In genomic region chr7:155762639-155763038, GRCh38 we compare ENCODE assay signal across 15 cellular contexts. TPM values are rescaled to one million over a fixed set of nuclear protein-coding genes. Genes with fewer than 3 reads are reported as not detected.
DNase-seq lines count a peak whose midpoint lies in the region; ATAC-seq and TF ChIP-seq lines count a peak whose summit lies in the region.
"Had no signal": no experiment of that assay in that cellular context is flagged by ENCODE, and none has a peak within 500 bp of the region (broad histone marks: within the 10 kb centered on the region; RNA-seq: fewer than 3 reads in every experiment).

No MANE protein-coding gene starts in this region.

- no peak overlapping the region for H3K27ac ChIP-seq in right atrium auricular region
- H3K27ac ChIP-seq in lower lobe of right lung, result peak overlapping the region; percentile 74
- H3K27ac ChIP-seq in left lung, result no peak overlapping the region
- no peak overlapping the region for H3K27ac ChIP-seq in testis
- H3K27ac ChIP-seq: colonic mucosa, prostate gland had no signal

- peaks cover 2% of the 10 kb centered on the region for H3K9me3 Mint-ChIP-seq in activated naive CD8-positive, alpha-beta T cell treated with anti-CD3 and anti-CD28 coated beads, Interleukin-2, amount 10 ng/mL, durations not matched to agents 7 days and 5 days

- no peak overlapping the region for H3K4me3 ChIP-seq in right atrium auricular region
- H3K4me3 ChIP-seq in lower lobe of right lung, result no peak overlapping the region
- H3K4me3 ChIP-seq in left lung, result no peak overlapping the region
- H3K4me3 ChIP-seq in testis, result no peak overlapping the region
- H3K4me3 ChIP-seq: colonic mucosa, prostate gland had no signal

- H3K4me3 Mint-ChIP-seq in activated naive CD8-positive, alpha-beta T cell treated with anti-CD3 and anti-CD28 coated beads, Interleukin-2, amount 10 ng/mL, durations not matched to agents 7 days and 5 days, result peak overlapping the region; percentile 79

- ATAC-seq in Right ventricle myocardium superior (ENCODE audit: poor library complexity) (peak; percentile 66), lower lobe of right lung (no peak), left lung (no peak), HG02938 (IDR thresholded peaks at IDR 0.05; ENCODE audit: unreplicated experiment) (no peak), HG03135 (IDR thresholded peaks at IDR 0.05; ENCODE audit: unreplicated experiment) (no peak)
- ATAC-seq in activated naive CD8-positive, alpha-beta T cell treated with anti-CD3 and anti-CD28 coated beads, Interleukin-2, amount 10 ng/mL, durations not matched to agents 7 days and 5 days (ENCODE audit: low read depth), result no peak

- H3K9me3 ChIP-seq in right atrium auricular region, result no peaks in the 10 kb centered on the region
- H3K9me3 ChIP-seq in lower lobe of right lung, result no peaks in the 10 kb centered on the region
- peaks cover 0 to under 1% of the 10 kb centered on the region in 2 donors for H3K9me3 ChIP-seq in left lung
- H3K9me3 ChIP-seq in testis, result no peaks in the 10 kb centered on the region
- H3K9me3 ChIP-seq: colonic mucosa, prostate gland had no signal

- H3K27me3 ChIP-seq in right atrium auricular region, result no peaks in the 10 kb centered on the region
- no peaks in the 10 kb centered on the region for H3K27me3 ChIP-seq in lower lobe of right lung (ENCODE audit: low read depth)
- H3K27me3 ChIP-seq in left lung, result no peaks in the 10 kb centered on the region
- H3K27me3 ChIP-seq in testis, result no peaks in the 10 kb centered on the region
- H3K27me3 ChIP-seq: colonic mucosa had no signal

- no peak for TF ChIP-seq POLR2A in testis (IDR thresholded peaks at IDR 0.05)

- H3K4me1 ChIP-seq in right atrium auricular region, result peaks cover 0 to 36% of the 10 kb centered on the region in 2 donors
- peaks cover 33% of the 10 kb centered on the region for H3K4me1 ChIP-seq in lower lobe of right lung
- H3K4me1 ChIP-seq in left lung, result peaks cover 0 to 55% of the 10 kb centered on the region in 2 donors
- no peaks in the 10 kb centered on the region for H3K4me1 ChIP-seq in testis
- H3K4me1 ChIP-seq: colonic mucosa, prostate gland had no signal

- DNase-seq in Right ventricle myocardium superior, result no peak
- no peak for DNase-seq in right atrium auricular region (ENCODE audit: low spot score)
- DNase-seq in activated naive CD8-positive, alpha-beta T cell treated with anti-CD3 and anti-CD28 coated beads, Interleukin-2, amount 10 ng/mL, durations not matched to agents 7 days and 5 days, result no peak
- DNase-seq in lower lobe of right lung, result no peak
- DNase-seq in left lung, result no peak
- no peak for DNase-seq in testis
- DNase-seq: colonic mucosa, mesendoderm, NCI-H1417, NCI-H446 treated with DMSO at 0.1 percent for 48 hours, OCI-M1 had no signal

- POLR2A ChIA-PET in activated naive CD8-positive, alpha-beta T cell treated with anti-CD3 and anti-CD28 coated beads, Interleukin-2, amount 10 ng/mL, durations not matched to agents 7 days and 5 days (lab: Charles Lee), result no interaction called here

- peaks cover 46% of the 10 kb centered on the region for H3K36me3 Mint-ChIP-seq in activated naive CD8-positive, alpha-beta T cell treated with anti-CD3 and anti-CD28 coated beads, Interleukin-2, amount 10 ng/mL, durations not matched to agents 7 days and 5 days

- H3K4me1 Mint-ChIP-seq in activated naive CD8-positive, alpha-beta T cell treated with anti-CD3 and anti-CD28 coated beads, Interleukin-2, amount 10 ng/mL, durations not matched to agents 7 days and 5 days, result peaks cover 59% of the 10 kb centered on the region

- no peaks in the 10 kb centered on the region for H3K27me3 Mint-ChIP-seq in activated naive CD8-positive, alpha-beta T cell treated with anti-CD3 and anti-CD28 coated beads, Interleukin-2, amount 10 ng/mL, durations not matched to agents 7 days and 5 days

- intact Hi-C loops in Right ventricle myocardium superior (cut with DNase I), result no loop called here
- intact Hi-C loops in lower lobe of right lung (cut with DNase I), result no loop called here
- intact Hi-C loops in left lung (cut with DNase I), result loop anchor here in 1 of 2 donors (10.0 kb wide), 1 partner anchor 168 kb away; no protein-coding TSS in a partner anchor
- intact Hi-C loops in testis (cut with DNase I; ENCODE audit: low total_unique reads), result no loop called here

- peak overlapping the region; percentile 97 for H3K27ac Mint-ChIP-seq in activated naive CD8-positive, alpha-beta T cell treated with anti-CD3 and anti-CD28 coated beads, Interleukin-2, amount 10 ng/mL, durations not matched to agents 7 days and 5 days

- 80 to 82% methylated on average over 10 of the region's 10 CpGs for WGBS in testis, 2 donors

- no peak for TF ChIP-seq CTCF in right atrium auricular region (IDR thresholded peaks at IDR 0.05)
- no peak for TF ChIP-seq CTCF in lower lobe of right lung (IDR thresholded peaks at IDR 0.05)
- no peak for TF ChIP-seq CTCF in left lung (IDR thresholded peaks at IDR 0.05)
- TF ChIP-seq CTCF in testis (IDR thresholded peaks at IDR 0.05), result no peak

- H3K36me3 ChIP-seq in right atrium auricular region (peaks cover 38% of the 10 kb centered on the region), lower lobe of right lung (peaks cover 47% of the 10 kb centered on the region), left lung (peaks cover 0 to 47% of the 10 kb centered on the region in 2 donors), testis (ENCODE audit: low read depth, missing control alignments) (no peaks in the 10 kb centered on the region)
- H3K36me3 ChIP-seq: prostate gland had no signal

RNA-seq across cellular contexts. Expression of gene SHH, which starts 49.6 kb away (rescaled TPM):
- total RNA-seq in Right ventricle myocardium superior, result not detected
- total RNA-seq in right atrium auricular region, result not detected
- not detected for total RNA-seq in activated naive CD8-positive, alpha-beta T cell treated with anti-CD3 and anti-CD28 coated beads, Interleukin-2, amount 10 ng/mL, durations not matched to agents 7 days and 5 days
- total RNA-seq in lower lobe of right lung, result 7.3 TPM
- total RNA-seq in left lung, result 1 to 10 TPM; 4.4 to 5.7 TPM
- total RNA-seq in testis, result under 1 TPM in 1 of 2 donors, not detected in 1; 0.06 TPM
- 1.0 TPM for polyA plus RNA-seq in testis (ENCODE audit: insufficient read depth, low read depth, low replicate concordance)
- polyA plus RNA-seq: fibroblast of lung had no signal
